12 cellular contexts compared by ENCODE assay signal in the genomic region with DNA sequence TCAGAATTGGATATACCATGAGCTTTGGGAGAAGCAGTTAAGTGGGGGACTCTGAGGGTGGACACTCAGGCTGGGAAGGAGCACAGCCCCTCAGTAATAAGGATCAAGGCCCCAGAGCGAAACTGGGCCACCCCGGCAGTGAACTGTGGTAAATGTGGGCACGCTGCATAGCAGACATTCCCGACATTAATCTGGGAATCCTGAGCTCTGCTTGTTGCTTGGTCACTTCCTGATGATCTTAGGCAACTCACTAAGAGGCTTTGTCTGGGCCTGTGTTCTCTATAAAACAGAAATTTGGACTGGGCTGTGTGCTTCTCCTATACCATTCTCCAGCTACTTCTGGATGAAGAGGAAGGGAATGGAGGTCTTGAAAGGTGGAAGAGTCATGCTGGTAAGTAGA. TPM values are rescaled to one million over a fixed set of nuclear protein-coding genes. Genes with fewer than 3 reads are reported as not detected.
DNase-seq lines count a peak whose midpoint lies in the region; ATAC-seq and TF ChIP-seq lines count a peak whose summit lies in the region.
"Had no signal": no experiment of that assay in that cellular context is flagged by ENCODE, and none has a peak within 500 bp of the region (broad histone marks: within the 10 kb centered on the region; RNA-seq: fewer than 3 reads in every experiment).

No MANE protein-coding gene starts in this region.

- no peak for TF ChIP-seq POLR2A in transverse colon (IDR thresholded peaks at IDR 0.05)

- H3K27me3 ChIP-seq in BJ (ENCODE audit: control insufficient read depth, insufficient read depth, low read length) (no peaks in the 10 kb centered on the region), transverse colon (no peaks in the 10 kb centered on the region)

- CTCF ChIA-PET in BJ (lab: Yijun Ruan, JAX) (interaction anchor here (1.3 to 1.4 kb wide), 2 partner anchors 20 to 30 kb away, joined by 3 read pairs; no protein-coding TSS in a partner anchor), T-cell (lab: Charles Lee) (no interaction called here)

- in situ Hi-C loops in transverse colon (cut with MboI; ENCODE audit: low pct_ligation_motif_present in 1 of 4, low pct_unique_long_range_greater_than_20kb in 1 of 4, low sequenced_read_pairs in 3 of 4) = no loop called here

- TF ChIP-seq CTCF in BJ (IDR thresholded peaks at IDR 0.05; ENCODE audit: insufficient read depth, low read depth, low read length) (no peak), nephron (IDR thresholded peaks at IDR 0.05; ENCODE audit: unreplicated experiment in 3 of 3) (no peak), transverse colon (IDR thresholded peaks at IDR 0.05) (no peak)

- peaks cover 5 to 18% (median 8%) of the 10 kb centered on the region in 4 donors for H3K4me1 ChIP-seq in transverse colon

- H3K4me1 Mint-ChIP-seq in nephron (peaks cover 43% of the 10 kb centered on the region), T-cell (peaks cover 66 to 72% (median 68%) of the 10 kb centered on the region in 3 donors)

- intact Hi-C loops in left cardiac atrium (cut with DNase I) (no loop called here), transverse colon (cut with DNase I; ENCODE audit: low total_unique reads) (no loop called here)

- no peak for TF ChIP-seq EP300 in transverse colon (IDR thresholded peaks at IDR 0.05; ENCODE audit: low read depth)

- POLR2A ChIA-PET in BJ (lab: Charles Lee) (no interaction called here), T-cell (lab: Charles Lee) (no interaction called here)

- H3K4me3 ChIP-seq in BJ (ENCODE audit: low read depth, low read length) (no peak overlapping the region), transverse colon (no peak overlapping the region)

- H3K36me3 Mint-ChIP-seq in nephron (ENCODE audit: low read depth) (no peaks in the 10 kb centered on the region), T-cell (peaks cover 6% of the 10 kb centered on the region)

- DNase-seq in BJ (ENCODE audit: low read depth) (peak; percentile 27), LHCN-M2 (ENCODE audit: low read depth) (peak; percentile 89), dermis microvascular lymphatic vessel endothelial cell (ENCODE audit: low read depth in 2 of 2) (peak; percentile 45 to 66), T-cell (no peak), NCI-H128 (lab: John Stamatoyannopoulos, UW; ENCODE audit: unreplicated experiment) (no peak), left cardiac atrium (no peak), transverse colon (no peak)
- DNase-seq: activated gamma-delta T cell, COR-L47, NCI-H2029 had no signal

- ATAC-seq in T-cell (replicated peaks in 1 of 4) (no peak), left cardiac atrium (no peak)

- peaks cover 3% of the 10 kb centered on the region for H3K27me3 Mint-ChIP-seq in nephron (ENCODE audit: low read depth)
- no peaks in the 10 kb centered on the region for H3K27me3 Mint-ChIP-seq in T-cell
- H3K27me3 Mint-ChIP-seq: memory B cell had no signal

- H3K4me3 Mint-ChIP-seq in nephron (no peak overlapping the region), T-cell (no peak overlapping the region)
- H3K4me3 Mint-ChIP-seq: memory B cell had no signal

- H3K27ac Mint-ChIP-seq in nephron (peak overlapping the region; percentile 33 to 55 (median 52)), T-cell (peak overlapping the region in 1 of 2 donors; percentile 64)
- H3K27ac Mint-ChIP-seq: memory B cell had no signal

- H3K36me3 ChIP-seq in BJ (ENCODE audit: control insufficient read depth, insufficient read depth, low read length) (peaks cover 2% of the 10 kb centered on the region; the same call in 1 of the 2 replicates), transverse colon (no peaks in the 10 kb centered on the region)

- no peaks in the 10 kb centered on the region for H3K9me3 ChIP-seq in transverse colon

- H3K27ac ChIP-seq in transverse colon = no peak overlapping the region

- 77% methylated on average over 4 of the region's 4 CpGs; no CpG with 5 or more reads in 1 of the 2 donors for WGBS in transverse colon (ENCODE audit: low coverage in 1 of 2), 2 donors

- no peaks in the 10 kb centered on the region for H3K9me3 Mint-ChIP-seq in nephron
- no peaks in the 10 kb centered on the region for H3K9me3 Mint-ChIP-seq in T-cell
- H3K9me3 Mint-ChIP-seq: memory B cell had no signal

RNA-seq across cellular contexts. Expression of gene TGFBRAP1, which starts 4.8 kb away (rescaled TPM):
- polyA plus RNA-seq in BJ (2011; rRNA removed) = 8.3 and 8.7 TPM in 2 replicates
- 13.2 and 15.7 TPM in 2 replicates for polyA minus RNA-seq in BJ (2011; rRNA and poly(A)+ RNA removed)
- total RNA-seq in LHCN-M2 (2014; rRNA removed) (41.0 and 44.9 TPM in 2 replicates), dermis microvascular lymphatic vessel endothelial cell (33.0 and 57.5 TPM in 2 replicates), T-cell (10 to 100 TPM; 21.4 to 23.3 (median 21.8) TPM), left cardiac atrium (10 to 100 TPM; 11.2 to 12.7 TPM), transverse colon (10 to 100 TPM; 13.1 to 21.8 (median 19.4) TPM)
- 19.7 TPM for polyA plus RNA-seq in LHCN-M2 (2012)

RNA-seq across cellular contexts. Expression of gene C2orf49, which starts 12.6 kb away (rescaled TPM):
- polyA plus RNA-seq in BJ (2011; rRNA removed) = 12.2 and 14.6 TPM in 2 replicates
- 4.7 TPM in 2 replicates for polyA minus RNA-seq in BJ (2011; rRNA and poly(A)+ RNA removed)
- total RNA-seq in LHCN-M2 (2014; rRNA removed) (22.0 and 22.6 TPM in 2 replicates), dermis microvascular lymphatic vessel endothelial cell (10.3 and 10.6 TPM in 2 replicates), T-cell (10 to 100 TPM; 19.3 to 27.1 (median 21.4) TPM), left cardiac atrium (10 to 100 TPM; 15.6 to 16.2 TPM), transverse colon (10 to 100 TPM in 3 of 4 donors, 1 to 10 TPM in 1; 1.8 to 17.6 (median 14.5) TPM)
- polyA plus RNA-seq in LHCN-M2 (2012) = 10.6 TPM

Comparison
In these comparisons a context has a peak if more than half of its experiments do, and no peak if none do; other contexts are left out.
1. DNase-seq: peak in BJ (single experiment), LHCN-M2 (single experiment) and dermis microvascular lymphatic vessel endothelial cell (2 of 2); none in T-cell (0 of 34), NCI-H128 (single experiment), left cardiac atrium (single experiment) and transverse colon (single experiment).